12 cellular contexts compared by ENCODE assay signal in the genomic region with DNA sequence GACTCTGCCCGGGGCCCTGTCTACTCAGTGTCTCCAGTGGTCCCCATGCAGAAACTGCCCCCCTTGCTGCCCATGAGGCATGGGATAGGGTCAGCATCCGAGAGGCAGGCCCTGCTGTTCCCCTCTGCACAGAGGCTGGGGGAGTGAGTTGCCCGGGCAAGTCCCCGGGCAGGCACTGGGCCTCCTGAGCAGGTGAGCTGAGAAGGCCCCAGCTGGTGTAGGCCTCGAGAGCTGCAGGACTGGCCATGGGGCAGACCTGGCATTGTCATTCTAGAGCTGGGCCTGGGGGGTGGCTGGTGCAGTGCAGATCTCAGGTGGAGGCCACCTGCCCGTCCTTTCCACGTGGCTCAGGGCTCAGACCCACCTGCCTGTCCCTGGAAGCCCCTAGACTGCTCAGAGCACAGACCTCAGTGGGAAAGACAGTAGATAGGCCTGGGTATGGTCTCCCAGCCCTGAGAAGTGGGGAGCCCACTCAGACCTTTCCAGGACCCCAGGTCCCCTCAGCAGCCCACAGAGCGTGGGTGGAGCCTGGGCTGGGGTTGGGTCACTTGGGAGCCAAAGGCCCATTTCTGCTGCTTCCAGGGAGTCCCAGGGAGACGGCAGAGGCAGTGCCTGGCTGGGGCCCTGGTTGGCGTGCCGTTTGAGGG. TPM values are rescaled to one million over a fixed set of nuclear protein-coding genes. Genes with fewer than 3 reads are reported as not detected.
DNase-seq lines count a peak whose midpoint lies in the region; ATAC-seq, FAIRE-seq and TF ChIP-seq lines count a peak whose summit lies in the region.
"Had no signal": no experiment of that assay in that cellular context is flagged by ENCODE, and none has a peak within 500 bp of the region (broad histone marks: within the 10 kb centered on the region; RNA-seq: fewer than 3 reads in every experiment).

No MANE protein-coding gene starts in this region.

- peak overlapping the region; percentile 96 for H4K91ac ChIP-seq in mesenchymal stem cell (ENCODE audit: low read length)

- peak overlapping the region; percentile 93 for H2BK5ac ChIP-seq in mesenchymal stem cell (ENCODE audit: low read depth, low read length, poor library complexity, severe bottlenecking)

- H3K36me3 Mint-ChIP-seq in activated naive CD4-positive, alpha-beta T cell treated with anti-CD3 and anti-CD28 coated beads for 36 hours (ENCODE audit: low read depth): no peaks in the 10 kb centered on the region
- H3K36me3 Mint-ChIP-seq in activated naive CD4-positive, alpha-beta T cell treated with anti-CD3 and anti-CD28 coated beads, Interleukin-2, amount 50 U/mL, for 72 hours: no peaks in the 10 kb centered on the region

- no peak overlapping the region for H3K4me3 ChIP-seq in GM12878
- H3K4me3 ChIP-seq in mesenchymal stem cell (ENCODE audit: insufficient read depth in 1 of 2, low read depth in 1 of 2, low read length in 2 of 2): no peak overlapping the region
- H3K4me3 ChIP-seq in upper lobe of left lung: no peak overlapping the region

- H3K79me2 ChIP-seq in GM12878 (ENCODE audit: control insufficient read depth, insufficient read depth, low read length): no peaks in the 10 kb centered on the region; the same call in 1 of the 2 replicates

- H3K27ac ChIP-seq in GM12878 (ENCODE audit: control insufficient read depth, insufficient read depth) (peak overlapping the region; percentile 62), mesenchymal stem cell (ENCODE audit: low read length, poor library complexity, severe bottlenecking) (peak overlapping the region; percentile 12), upper lobe of left lung (peak overlapping the region; percentile 15 to 83 (median 61))

- BruUV-seq in GM12878 (replicated peaks; lab: Mats Ljungman, UMichigan): no TSS peak

- peak overlapping the region; percentile 81 to 100 for H2BK12ac ChIP-seq in mesenchymal stem cell (ENCODE audit: low read length in 2 of 2)

- H3K4me3 Mint-ChIP-seq in activated naive CD4-positive, alpha-beta T cell treated with anti-CD3 and anti-CD28 coated beads for 36 hours: peak overlapping the region; percentile 12

- H3K14ac ChIP-seq in mesenchymal stem cell (ENCODE audit: low read length in 2 of 2): peak overlapping the region in 1 of 2 experiments; percentile 99

- no peak for TF ChIP-seq EP300 in GM12878 (IDR thresholded peaks at IDR 0.05; ENCODE audit: borderline replicate concordance in 1 of 2, control insufficient read depth in 1 of 2, low read depth in 2 of 2, low read length in 2 of 2)
- no peak for TF ChIP-seq EP300 in upper lobe of left lung (IDR thresholded peaks at IDR 0.05)

- peak overlapping the region; percentile 98 for H2BK120ac ChIP-seq in mesenchymal stem cell (ENCODE audit: low read depth, low read length)

- H3K9ac ChIP-seq in GM12878 (ENCODE audit: control insufficient read depth, insufficient read depth, low read length) (no peak overlapping the region), mesenchymal stem cell (ENCODE audit: low read length) (no peak overlapping the region)

- H2BK15ac ChIP-seq in mesenchymal stem cell (ENCODE audit: low read depth, poor library complexity, severe bottlenecking): peak overlapping the region; percentile 97

- no peak for FAIRE-seq in GM12878 (lab: Jason Lieb, UNC)
- FAIRE-seq: HTR-8/SVneo, TTC549 had no signal

- peak overlapping the region; percentile 92 for H4K8ac ChIP-seq in mesenchymal stem cell (ENCODE audit: low read length)

- 80% methylated on average over 11 of the region's 11 CpGs for WGBS in GM12878 (ENCODE audit: insufficient coverage, insufficient replicate concordance, low lambda C conversion rate, missing lambda C conversion rate)
- WGBS in mesenchymal stem cell: 84% methylated on average over 11 of the region's 11 CpGs
- 96% methylated on average over 6 of the region's 11 CpGs; no CpG with 5 or more reads in 1 of the 2 donors for WGBS in upper lobe of left lung, 2 donors

- H2AK5ac ChIP-seq in mesenchymal stem cell (ENCODE audit: low read length, severe bottlenecking): peak overlapping the region; percentile 99

- H3K4me1 ChIP-seq in GM12878 (ENCODE audit: control insufficient read depth, insufficient read depth, low read length) (peaks cover 37% of the 10 kb centered on the region), mesenchymal stem cell (ENCODE audit: control insufficient read depth, insufficient read depth, low read depth, low read length) (peaks cover 63% of the 10 kb centered on the region), upper lobe of left lung (peaks cover 39 to 58% (median 49%) of the 10 kb centered on the region in 4 donors)

- peaks cover 2% of the 10 kb centered on the region for H3K79me1 ChIP-seq in mesenchymal stem cell (replicated peaks; ENCODE audit: low read length, poor library complexity, severe bottlenecking)

- RAD21 ChIA-PET in GM12878 (lab: Charles Lee; ENCODE audit: unreplicated experiment): interaction anchor here (1.0 to 3.3 kb wide), 2 partner anchors 11 to 13 kb away, joined by 4 to 24 read pairs; no protein-coding TSS in a partner anchor

- CTCF ChIA-PET in activated naive CD4-positive, alpha-beta T cell treated with anti-CD3 and anti-CD28 coated beads for 36 hours (lab: Charles Lee): no interaction called here
- CTCF ChIA-PET in GM12878 (lab: Yijun Ruan, JAX): no interaction called here

- no peaks in the 10 kb centered on the region for H4K20me1 ChIP-seq in GM12878 (ENCODE audit: control insufficient read depth, insufficient read depth)

- in situ Hi-C loops in GM12878 (cut with MboI): no loop called here

- no peak for ATAC-seq in activated naive CD4-positive, alpha-beta T cell treated with anti-CD3 and anti-CD28 coated beads, Interleukin-2, amount 50 U/mL, for 72 hours
- ATAC-seq in GM12878 (no peak), upper lobe of left lung (ENCODE audit: low FRiP score in 2 of 2) (no peak), HG02884 (IDR thresholded peaks at IDR 0.05; ENCODE audit: unreplicated experiment) (no peak), HG02981 (IDR thresholded peaks at IDR 0.05; ENCODE audit: unreplicated experiment) (no peak)

- H3K23ac ChIP-seq in mesenchymal stem cell (ENCODE audit: low read length in 2 of 2): peak overlapping the region in 1 of 2 experiments; percentile 94

- no peak for DNase-seq in activated naive CD4-positive, alpha-beta T cell treated with anti-CD3 and anti-CD28 coated beads for 36 hours
- no peak for DNase-seq in activated naive CD4-positive, alpha-beta T cell treated with anti-CD3 and anti-CD28 coated beads, Interleukin-2, amount 50 U/mL, for 72 hours (ENCODE audit: low spot score in 2 of 2)
- DNase-seq in GM12878 (ENCODE audit: low read depth, low spot score) (no peak), mesenchymal stem cell (no peak), upper lobe of left lung (peak in 1 of 2 donors; percentile 70), activated gamma-delta T cell treated with Interleukin-2 at 50 U/mL for 16 hours (no peak)
- DNase-seq: activated CD8-positive, alpha-beta memory T cell treated with anti-CD3 and anti-CD28 coated beads, Interleukin-2, amount 50 U/mL, for 4 hours; NCI-H1694 treated with DMSO at 0.1 percent for 48 hours had no signal

- H3K4me1 Mint-ChIP-seq in activated naive CD4-positive, alpha-beta T cell treated with anti-CD3 and anti-CD28 coated beads for 36 hours (ENCODE audit: low read depth): peaks cover 33% of the 10 kb centered on the region

- H3K4me2 ChIP-seq in GM12878 (ENCODE audit: control insufficient read depth, insufficient read depth) (peak overlapping the region; percentile 71), mesenchymal stem cell (ENCODE audit: low read length, poor library complexity, severe bottlenecking) (no peak overlapping the region)

- H3K9me3 ChIP-seq in GM12878 (replicated peaks; ENCODE audit: control insufficient read depth, insufficient read depth, low read length) (no peaks in the 10 kb centered on the region), mesenchymal stem cell (ENCODE audit: control insufficient read depth, low read length) (no peaks in the 10 kb centered on the region), upper lobe of left lung (no peaks in the 10 kb centered on the region)

- no peak for TF ChIP-seq RAD21 in GM12878 (IDR thresholded peaks at IDR 0.05; ENCODE audit: insufficient read depth, low read depth, low read length)

- TF ChIP-seq POLR2A in GM12878 (IDR thresholded peaks at IDR 0.05; ENCODE audit: low read depth, low read length): no peak
- no peak for TF ChIP-seq POLR2A in upper lobe of left lung (IDR thresholded peaks at IDR 0.05)

- no peaks in the 10 kb centered on the region for H3K27me3 Mint-ChIP-seq in activated naive CD4-positive, alpha-beta T cell treated with anti-CD3 and anti-CD28 coated beads for 36 hours (ENCODE audit: low read depth)

- no peak overlapping the region for H2AFZ ChIP-seq in GM12878 (ENCODE audit: control insufficient read depth, low read depth, low read length)
- H2AFZ ChIP-seq in mesenchymal stem cell (ENCODE audit: low read depth, low read length): no peak overlapping the region

- SMC1A ChIA-PET in GM12878 (lab: Charles Lee; ENCODE audit: uncharacterized antibody, unreplicated experiment): interaction anchor here (2.2 to 2.5 kb wide), 2 partner anchors 11 to 14 kb away, joined by 8 to 11 read pairs; no protein-coding TSS in a partner anchor

- peak overlapping the region; percentile 97 to 100 for H3K18ac ChIP-seq in mesenchymal stem cell (ENCODE audit: low read depth in 1 of 2, low read length in 2 of 2)

- intact Hi-C loops in activated naive CD4-positive, alpha-beta T cell treated with anti-CD3 and anti-CD28 coated beads for 36 hours (cut with micrococcal nuclease): loop anchor here (5.0 kb wide), 1 partner anchor 37 kb away; no protein-coding TSS in a partner anchor
- intact Hi-C loops in GM12878 (cut with micrococcal nuclease; ENCODE audit: unreplicated experiment): no loop called here

- peak overlapping the region; percentile 30 for H3K27ac Mint-ChIP-seq in activated naive CD4-positive, alpha-beta T cell treated with anti-CD3 and anti-CD28 coated beads for 36 hours
- peak overlapping the region in 1 of 2 donors; percentile 91 for H3K27ac Mint-ChIP-seq in activated naive CD4-positive, alpha-beta T cell treated with anti-CD3 and anti-CD28 coated beads, Interleukin-2, amount 50 U/mL, for 72 hours

- H3K36me3 ChIP-seq in GM12878 (ENCODE audit: control insufficient read depth in 2 of 2, insufficient read depth in 2 of 2, low read length in 1 of 2): no peaks in the 10 kb centered on the region
- peaks cover 0 to 3% of the 10 kb centered on the region in 2 experiments for H3K36me3 ChIP-seq in mesenchymal stem cell (ENCODE audit: control insufficient read depth in 1 of 2, insufficient read depth in 2 of 2, low read depth in 1 of 2, low read length in 2 of 2)
- no peaks in the 10 kb centered on the region for H3K36me3 ChIP-seq in upper lobe of left lung

- POLR2A ChIA-PET in GM12878 (lab: Charles Lee): interaction anchor here (2.5 kb wide), 1 partner anchor 11 kb away, joined by 19 read pairs; no protein-coding TSS in a partner anchor

- H3K27me3 ChIP-seq in GM12878 (replicated peaks in 1 of 2; ENCODE audit: control insufficient read depth in 2 of 2, insufficient read depth in 2 of 2, low read length in 1 of 2): no peaks in the 10 kb centered on the region
- H3K27me3 ChIP-seq in mesenchymal stem cell (ENCODE audit: control insufficient read depth in 1 of 2, insufficient read depth in 1 of 2, low read length in 2 of 2): peaks cover 0 to 15% of the 10 kb centered on the region in 2 experiments
- no peaks in the 10 kb centered on the region for H3K27me3 ChIP-seq in upper lobe of left lung

- TF ChIP-seq CTCF in GM12878 (IDR thresholded peaks at IDR 0.05 in 2 of 3, conservative IDR thresholded peaks at IDR 0.05 in 1 of 3; ENCODE audit: control insufficient read depth in 2 of 3, extremely low read depth in 1 of 3, insufficient read depth in 1 of 3, low read depth in 3 of 3, low read length in 3 of 3): no peak
- no peak for TF ChIP-seq CTCF in upper lobe of left lung (IDR thresholded peaks at IDR 0.05)

- H3K9me3 Mint-ChIP-seq in activated naive CD4-positive, alpha-beta T cell treated with anti-CD3 and anti-CD28 coated beads for 36 hours: no peaks in the 10 kb centered on the region
- H3K9me3 Mint-ChIP-seq in activated naive CD4-positive, alpha-beta T cell treated with anti-CD3 and anti-CD28 coated beads, Interleukin-2, amount 50 U/mL, for 72 hours: no peaks in the 10 kb centered on the region

- H3K4ac ChIP-seq in mesenchymal stem cell (ENCODE audit: low read depth in 1 of 2, low read length in 2 of 2): peak overlapping the region; percentile 79 to 99

RNA-seq across cellular contexts. Expression of gene NOTCH1, which starts 4.7 kb away (rescaled TPM):
- 10 to 100 TPM; 71.4 to 80.2 TPM for total RNA-seq in activated naive CD4-positive, alpha-beta T cell treated with anti-CD3 and anti-CD28 coated beads for 36 hours
- total RNA-seq in activated naive CD4-positive, alpha-beta T cell treated with anti-CD3 and anti-CD28 coated beads, Interleukin-2, amount 50 U/mL, for 72 hours: 10 to 100 TPM; 76.4 to 85.5 TPM
- 114 and 132 TPM in 2 replicates for total RNA-seq in GM12878 (2013; cell fraction: nucleolus; rRNA removed)
- total RNA-seq in GM12878 (2014; rRNA removed) (6.9 and 9.7 TPM in 2 replicates), GM12878 (2014; rRNA removed; fragmentation: Illumina TruSeq; extraction: Trizol) (1.8 and 2.5 TPM in 2 replicates), GM12878 (2021) (38.6 and 40.0 TPM in 2 replicates), upper lobe of left lung (100 to 1,000 TPM in 4 of 6 donors, 10 to 100 TPM in 2; 49.6 to 175 (median 110) TPM)
- polyA plus RNA-seq in GM12878 (2011; ENCODE audit: low read depth): 2.6 TPM
- polyA plus RNA-seq in GM12878 (2011; rRNA removed) (1.4 TPM in 2 replicates), GM12878 (2014; fragmentation: Illumina TruSeq; extraction: Trizol) (1.1 and 2.7 TPM in 2 replicates), GM12878 (2014; fragmentation: Nextera tagmentation; extraction: Ambion mirVana) (under 1 TPM; 0.02 to 0.24 TPM), GM12878 (2014; rRNA removed) (12.4 and 12.7 TPM in 2 replicates), GM12878 (2016; fragmentation: Nextera tagmentation; extraction: Ambion mirVana) (1 to 10 TPM; 4.7 to 6.8 TPM)
- polyA plus RNA-seq in GM12878 (2011; cell fraction: cytosol; rRNA removed): 4.7 and 4.9 TPM in 2 replicates
- 31.3 and 51.1 TPM in 2 replicates for polyA plus RNA-seq in GM12878 (2011; cell fraction: nucleus; rRNA removed)
- polyA plus RNA-seq in GM12878 (2012): 7.3 and 8.7 TPM in 2 replicates
- 4.2 and 12.3 TPM in 2 replicates for polyA minus RNA-seq in GM12878 (2011; rRNA and poly(A)+ RNA removed)
- polyA minus RNA-seq in GM12878 (2011; cell fraction: cytosol; rRNA and poly(A)+ RNA removed): 20.2 and 32.2 TPM in 2 replicates
- 14.4 and 23.8 TPM in 2 replicates for polyA minus RNA-seq in GM12878 (2011; cell fraction: nucleus; rRNA and poly(A)+ RNA removed)
- 15.4 TPM for polyA plus RNA-seq in mesenchymal stem cell (2013, experiment 1 of 2)
- polyA plus RNA-seq in mesenchymal stem cell (2013, experiment 2 of 2): 13.5 TPM

Comparison
In these comparisons a context has a peak if more than half of its experiments do, and no peak if none do; other contexts are left out.
1. H3K27ac ChIP-seq: peak in every context shown above with its lines; median percentile 62 in GM12878; 61 in upper lobe of left lung; 12 in mesenchymal stem cell.